ENCODE assay signal across 30 cellular contexts in the genomic region with DNA sequence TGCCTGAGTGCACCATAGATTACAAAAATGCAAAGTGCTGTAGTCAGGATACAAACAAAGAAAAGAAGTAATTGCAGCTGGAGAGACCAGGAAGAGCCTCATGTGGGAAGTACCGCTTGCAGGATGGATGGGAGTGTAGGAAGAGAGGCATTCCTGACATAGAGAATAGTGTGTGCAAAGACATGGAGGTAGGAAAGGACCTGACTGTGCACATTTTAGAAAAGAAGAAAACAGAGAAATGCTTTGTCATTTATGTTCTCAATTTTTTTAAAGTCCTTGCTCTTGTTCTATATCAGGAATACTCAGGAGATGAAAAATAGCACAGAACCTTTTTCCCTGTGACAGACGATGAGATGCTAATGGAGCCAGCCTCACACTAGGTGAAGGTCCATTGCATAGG.
"Had no signal": no experiment of that assay in that cellular context is flagged by ENCODE, and none has a peak within 500 bp of the region (broad histone marks: within the 10 kb centered on the region; RNA-seq: fewer than 3 reads in every experiment).

No MANE protein-coding gene starts in this region.

- H3K36me3 ChIP-seq: brain microvascular endothelial cell, cardiac muscle cell had no signal

- H3K9me3 Mint-ChIP-seq: activated B cell treated with CpG ODN at 0.5 μM for 24 hours; activated CD4-positive, alpha-beta T cell treated with anti-CD3 and anti-CD28 coated beads, Interleukin-2, amount 10 ng/mL, durations not matched to agents 24 days and 14 days; activated naive CD4-positive, alpha-beta T cell treated with anti-CD3 and anti-CD28 coated beads for 36 hours; activated T-cell treated with anti-CD3 and anti-CD28 coated beads, Interleukin-2, amount 50 U/mL, for 4 hours; activated T-helper 17 cell treated with anti-CD3 and anti-CD28 coated beads, Interleukin-2, amount 50 U/mL, for 72 hours; T-cell had no signal

- H3K4me3 ChIP-seq: cardiac muscle cell, K562, SK-N-MC had no signal

- H3K4me1 Mint-ChIP-seq: activated B cell treated with CpG ODN at 0.5 μM for 24 hours; activated CD4-positive, alpha-beta T cell treated with anti-CD3 and anti-CD28 coated beads, Interleukin-2, amount 10 ng/mL, durations not matched to agents 24 days and 14 days; activated T-helper 17 cell treated with anti-CD3 and anti-CD28 coated beads, Interleukin-2, amount 50 U/mL, for 72 hours; T-cell had no signal

- DNase-seq: activated B cell treated with CpG ODN at 0.5 μM for 24 hours; activated CD4-positive, alpha-beta T cell treated with anti-CD3 and anti-CD28 coated beads for 1 hour; activated CD4-positive, alpha-beta T cell treated with anti-CD3 and anti-CD28 coated beads, Interleukin-2, amount 10 ng/mL, durations not matched to agents 24 days and 14 days; activated CD4-positive, alpha-beta T cell treated with anti-CD3 and anti-CD28 coated beads, Interleukin-2, amount 50 U/mL, for 48 hours; activated CD8-positive, alpha-beta memory T cell treated with anti-CD3 and anti-CD28 coated beads for 24 hours; activated gamma-delta T cell; activated naive CD4-positive, alpha-beta T cell treated with anti-CD3 and anti-CD28 coated beads for 36 hours; activated T-cell treated with anti-CD3 and anti-CD28 coated beads, Interleukin-2, amount 50 U/mL, for 4 hours; amygdala; brain microvascular endothelial cell; Karpas-422; MM.1S; NCI-H1694; NCI-H2029; NCI-H2171 treated with DMSO at 0.1 percent for 48 hours; NCI-H226; NCI-H774; NK-92 treated with Interleukin-12 subunit alpha and Interleukin-12 subunit beta, amount 100 ng/mL, for 24 hours; OCI-M1; RPMI8226; T-cell; T-helper 2 cell; T1000 had no signal

- H3K27ac Mint-ChIP-seq: activated B cell treated with CpG ODN at 0.5 μM for 24 hours; activated CD4-positive, alpha-beta T cell treated with anti-CD3 and anti-CD28 coated beads, Interleukin-2, amount 10 ng/mL, durations not matched to agents 24 days and 14 days; activated naive CD4-positive, alpha-beta T cell treated with anti-CD3 and anti-CD28 coated beads for 36 hours; activated naive CD8-positive, alpha-beta T cell; activated T-helper 17 cell treated with anti-CD3 and anti-CD28 coated beads, Interleukin-2, amount 50 U/mL, for 72 hours; T-cell had no signal

- H3K27me3 Mint-ChIP-seq: activated CD4-positive, alpha-beta T cell treated with anti-CD3 and anti-CD28 coated beads, Interleukin-2, amount 10 ng/mL, durations not matched to agents 24 days and 14 days had no signal

- ATAC-seq: activated T-cell treated with anti-CD3 and anti-CD28 coated beads, Interleukin-2, amount 50 U/mL, for 4 hours; activated T-helper 17 cell treated with anti-CD3 and anti-CD28 coated beads, Interleukin-2, amount 50 U/mL, for 72 hours; K562; Panc1; Right ventricle myocardium inferior; T-cell had no signal

- H3K36me3 Mint-ChIP-seq: activated naive CD8-positive, alpha-beta T cell; T-cell had no signal

- H3K4me3 Mint-ChIP-seq: activated B cell treated with CpG ODN at 0.5 μM for 24 hours; activated CD4-positive, alpha-beta T cell treated with anti-CD3 and anti-CD28 coated beads, Interleukin-2, amount 10 ng/mL, durations not matched to agents 24 days and 14 days; activated naive CD4-positive, alpha-beta T cell treated with anti-CD3 and anti-CD28 coated beads for 36 hours; activated naive CD8-positive, alpha-beta T cell; activated T-cell treated with anti-CD3 and anti-CD28 coated beads, Interleukin-2, amount 50 U/mL, for 4 hours; activated T-helper 17 cell treated with anti-CD3 and anti-CD28 coated beads, Interleukin-2, amount 50 U/mL, for 72 hours; T-cell had no signal

- H3K27me3 ChIP-seq: brain microvascular endothelial cell, cardiac muscle cell had no signal

- H3K27ac ChIP-seq: brain microvascular endothelial cell, cardiac muscle cell, SK-N-MC had no signal
